10 cellular contexts compared by ENCODE assay signal in the genomic region with DNA sequence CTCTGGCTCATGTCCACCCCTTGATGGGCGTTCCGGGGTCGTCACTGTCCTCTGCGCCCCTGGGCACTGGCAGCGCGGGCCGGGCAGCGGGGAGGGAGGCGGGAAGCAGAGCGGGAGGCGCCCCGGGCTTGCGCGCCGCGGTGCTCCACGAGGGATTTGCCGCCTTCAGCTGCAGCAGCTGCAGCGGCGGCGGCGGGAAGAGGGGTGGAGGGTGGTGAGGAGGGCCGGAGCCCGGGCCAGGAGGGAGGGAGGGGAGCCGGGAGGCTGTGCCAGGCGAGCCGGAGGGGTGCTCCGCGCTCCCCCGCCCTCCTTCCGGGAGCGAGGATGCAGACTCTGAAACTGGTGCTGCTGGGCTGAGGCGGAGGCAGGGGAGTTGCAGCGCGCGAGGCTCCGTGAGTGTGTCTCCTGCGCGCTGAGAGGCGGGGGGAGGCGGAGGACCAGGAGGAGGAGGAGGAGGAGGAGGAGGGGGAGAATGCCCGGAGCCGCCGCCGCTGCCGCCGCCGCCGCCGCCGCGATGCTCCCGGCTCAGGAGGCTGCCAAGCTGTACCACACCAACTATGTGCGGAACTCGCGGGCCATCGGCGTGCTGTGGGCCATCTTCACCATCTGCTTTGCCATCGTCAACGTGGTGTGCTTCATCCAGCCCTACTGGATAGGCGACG. TPM values are rescaled to one million over a fixed set of nuclear protein-coding genes. Genes with fewer than 3 reads are reported as not detected.
DNase-seq lines count a peak whose midpoint lies in the region; ATAC-seq and TF ChIP-seq lines count a peak whose summit lies in the region.
"Had no signal": no experiment of that assay in that cellular context is flagged by ENCODE, and none has a peak within 500 bp of the region (broad histone marks: within the 10 kb centered on the region; RNA-seq: fewer than 3 reads in every experiment).

A gene (plus strand): TSS at position 296 of the 662 bp plus-strand sequence.

- no peaks in the 10 kb centered on the region for H3K4me1 ChIP-seq in CD8-positive, alpha-beta memory T cell (ENCODE audit: insufficient read depth, low read length)
- no peaks in the 10 kb centered on the region for H3K4me1 ChIP-seq in mammary epithelial cell (ENCODE audit: insufficient read depth, low read length)
- peaks cover 0 to 16% (median 6%) of the 10 kb centered on the region in 9 donors for H3K4me1 ChIP-seq in heart right ventricle

- peaks cover 28 to 62% of the 10 kb centered on the region in 2 donors for H3K27me3 Mint-ChIP-seq in CD8-positive, alpha-beta memory T cell
- peaks cover 91% of the 10 kb centered on the region for H3K27me3 Mint-ChIP-seq in neural crest cell (ENCODE audit: low read depth)

- WGBS in mammary epithelial cell (ENCODE audit: low coverage, missing lambda C conversion rate), result 8% methylated on average over 18 of the region's 62 CpGs
- 0 to 1% methylated on average over 45 to 61 of the region's 62 CpGs for WGBS in heart right ventricle, 2 donors

- POLR2A ChIA-PET in CD8-positive, alpha-beta memory T cell (lab: Charles Lee), result no interaction called here

- intact Hi-C loops in mammary epithelial cell (cut with micrococcal nuclease), result no loop called here
- intact Hi-C loops in heart right ventricle (cut with DNase I), result no loop called here

- H3K4me1 Mint-ChIP-seq in CD8-positive, alpha-beta memory T cell, result peaks cover 11 to 19% (median 11%) of the 10 kb centered on the region in 3 donors
- H3K4me1 Mint-ChIP-seq in neural crest cell, result peaks cover 10% of the 10 kb centered on the region

- H3K4me2 ChIP-seq in mammary epithelial cell (ENCODE audit: insufficient read depth, low read depth, low read length), result peak within 1 kb of the TSS; percentile 42

- H3K9ac ChIP-seq in mammary epithelial cell (ENCODE audit: insufficient read depth, low read length), result no peak within 1 kb of the TSS

- no peaks in the 10 kb centered on the region for H3K9me3 ChIP-seq in CD8-positive, alpha-beta memory T cell (ENCODE audit: low read length)
- no peaks in the 10 kb centered on the region for H3K9me3 ChIP-seq in mammary epithelial cell (replicated peaks; ENCODE audit: insufficient read depth, low read length)
- no peaks in the 10 kb centered on the region for H3K9me3 ChIP-seq in heart right ventricle

- ATAC-seq in HG03565 (IDR thresholded peaks at IDR 0.05; ENCODE audit: unreplicated experiment), result no peak
- ATAC-seq in heart right ventricle, result no peak

- dilution Hi-C loops in mammary epithelial cell (cut with HindIII; ENCODE audit: low sequenced_read_pairs), result no loop called here

- H4K20me1 ChIP-seq in mammary epithelial cell (ENCODE audit: insufficient read depth, low read length), result no peaks in the 10 kb centered on the region

- BruUV-seq in mammary epithelial cell (replicated peaks; lab: Mats Ljungman, UMichigan), result no TSS peak

- peak within 1 kb of the TSS; percentile 33 for H2AFZ ChIP-seq in mammary epithelial cell (ENCODE audit: low read depth, low read length)

- CTCF ChIA-PET in CD8-positive, alpha-beta memory T cell (lab: Charles Lee), result no interaction called here
- CTCF ChIA-PET in mammary epithelial cell (lab: Charles Lee; ENCODE audit: low non-redundant PET), result no interaction called here

- no peak for DNase-seq in CD8-positive, alpha-beta memory T cell
- peak; percentile 56 for DNase-seq in NCI-H146 (lab: John Stamatoyannopoulos, UW)
- no peak for DNase-seq in mammary epithelial cell
- DNase-seq in neural crest cell (ENCODE audit: low read depth, low spot score), result peak; percentile 18
- DNase-seq in kidney tubule cell (ENCODE audit: low spot score), result no peak
- DNase-seq in SW480 (ENCODE audit: low spot score), result no peak
- no peak for DNase-seq in heart right ventricle
- DNase-seq: cerebellar nuclear complex had no signal

- TF ChIP-seq CTCF in mammary epithelial cell (conservative IDR thresholded peaks at IDR 0.05 in 1 of 2, IDR thresholded peaks at IDR 0.05 in 1 of 2; ENCODE audit: extremely low read depth in 1 of 2, insufficient read depth in 1 of 2, low read depth in 1 of 2, low read length in 2 of 2) (no peak), neural crest cell (conservative IDR thresholded peaks at IDR 0.05) (no peak), heart right ventricle (IDR thresholded peaks at IDR 0.05) (no peak)

- no peak within 1 kb of the TSS for H3K27ac ChIP-seq in CD8-positive, alpha-beta memory T cell (ENCODE audit: low read depth, low read length)
- H3K27ac ChIP-seq in mammary epithelial cell (ENCODE audit: insufficient read depth, low read depth, low read length) (no peak within 1 kb of the TSS), heart right ventricle (no peak within 1 kb of the TSS)

- H3K36me3 Mint-ChIP-seq in CD8-positive, alpha-beta memory T cell, result no peaks in the 10 kb centered on the region
- H3K36me3 Mint-ChIP-seq in neural crest cell (ENCODE audit: low read depth), result no peaks in the 10 kb centered on the region

- H3K36me3 ChIP-seq in CD8-positive, alpha-beta memory T cell (ENCODE audit: insufficient read depth, low read length), result no peaks in the 10 kb centered on the region
- H3K36me3 ChIP-seq in mammary epithelial cell (ENCODE audit: insufficient read depth, low read length) (no peaks in the 10 kb centered on the region), heart right ventricle (no peaks in the 10 kb centered on the region)

- H3K9me3 Mint-ChIP-seq in CD8-positive, alpha-beta memory T cell, result peaks cover 0 to 4% (median 0%) of the 10 kb centered on the region in 5 donors
- H3K9me3 Mint-ChIP-seq in neural crest cell, result no peaks in the 10 kb centered on the region

- in situ Hi-C loops in mammary epithelial cell (cut with MboI; ENCODE audit: low sequenced_read_pairs in 2 of 2), result no loop called here

- peak within 1 kb of the TSS in 4 of 7 donors; percentile 27 to 71 (median 35) for H3K4me3 Mint-ChIP-seq in CD8-positive, alpha-beta memory T cell
- H3K4me3 Mint-ChIP-seq in neural crest cell, result peak within 1 kb of the TSS; percentile 83

- no peak within 1 kb of the TSS for H3K4me3 ChIP-seq in CD8-positive, alpha-beta memory T cell (ENCODE audit: low read length)
- no peak within 1 kb of the TSS for H3K4me3 ChIP-seq in mammary epithelial cell (replicated peaks in 1 of 3; ENCODE audit: insufficient read depth in 1 of 3, low read depth in 2 of 3, low read length in 3 of 3)
- H3K4me3 ChIP-seq in heart right ventricle, result peak within 1 kb of the TSS in 3 of 10 donors; percentile 17 to 29 (median 20)

- H3K79me2 ChIP-seq in mammary epithelial cell (ENCODE audit: insufficient read depth, low read length), result no peaks in the 10 kb centered on the region

- peaks cover 3% of the 10 kb centered on the region for H3K27me3 ChIP-seq in CD8-positive, alpha-beta memory T cell (ENCODE audit: insufficient read depth, low read length, poor library complexity, severe bottlenecking)
- H3K27me3 ChIP-seq in mammary epithelial cell (ENCODE audit: insufficient read depth, low read length), result peaks cover 41% of the 10 kb centered on the region
- peaks cover 4 to 74% (median 69%) of the 10 kb centered on the region in 7 donors for H3K27me3 ChIP-seq in heart right ventricle

- no peak within 1 kb of the TSS for H3K27ac Mint-ChIP-seq in CD8-positive, alpha-beta memory T cell
- H3K27ac Mint-ChIP-seq in neural crest cell (ENCODE audit: unreplicated experiment), result no peak within 1 kb of the TSS

RNA-seq across cellular contexts. Expression of the gene that starts here (rescaled TPM):
- not detected for total RNA-seq in CD8-positive, alpha-beta memory T cell
- not detected for polyA plus RNA-seq in CD8-positive, alpha-beta memory T cell
- total RNA-seq in mammary epithelial cell (not detected), neural crest cell (not detected in 2 replicates), heart right ventricle (not detected)
- polyA plus RNA-seq in mammary epithelial cell (not detected), heart right ventricle (not detected)
- polyA minus RNA-seq in mammary epithelial cell, result not detected
- total RNA-seq: NCI-H460 had no signal

Comparison
In these comparisons a context has a peak if more than half of its experiments do, and no peak if none do; other contexts are left out.
1. Peak in DNase-seq in neural crest cell; RNA of the gene not detected or under 1 TPM.